In the genomic region with DNA sequence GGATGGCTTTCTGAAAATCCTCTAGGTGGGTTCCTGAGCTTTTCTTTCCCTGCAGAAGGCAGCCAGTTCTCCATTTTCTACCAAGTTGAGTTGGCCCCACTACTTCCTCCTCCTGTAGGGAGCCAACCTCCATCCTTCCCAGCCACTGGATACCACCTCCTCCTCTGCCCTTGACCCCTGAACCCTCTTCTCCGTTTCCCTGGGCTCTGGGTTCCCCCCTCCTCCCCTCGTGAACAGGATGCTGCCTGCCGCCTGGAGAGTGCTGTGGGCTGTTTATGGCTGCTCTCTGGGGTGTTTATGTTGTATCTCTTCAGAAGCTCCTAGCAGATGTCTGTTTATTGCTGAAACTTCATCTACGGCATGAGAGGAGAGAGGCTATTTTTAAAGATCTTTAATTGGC, we compare ENCODE assay signal across 8 cellular contexts. TPM values are rescaled to one million over a fixed set of nuclear protein-coding genes. Genes with fewer than 3 reads are reported as not detected.
DNase-seq lines count a peak whose midpoint lies in the region; ATAC-seq and TF ChIP-seq lines count a peak whose summit lies in the region.
"Had no signal": no experiment of that assay in that cellular context is flagged by ENCODE, and none has a peak within 500 bp of the region (broad histone marks: within the 10 kb centered on the region; RNA-seq: fewer than 3 reads in every experiment).

No MANE protein-coding gene starts in this region.

- H3K36me3 ChIP-seq in DND-41 (ENCODE audit: insufficient read depth, low read length): no peaks in the 10 kb centered on the region
- H3K36me3 ChIP-seq in neuronal stem cell (replicated peaks in 1 of 2; ENCODE audit: control insufficient read depth in 2 of 2, insufficient read depth in 2 of 2, low read length in 2 of 2): no peaks in the 10 kb centered on the region

- H3K9me3 Mint-ChIP-seq in progenitor cell of endocrine pancreas (ENCODE audit: low read depth): no peaks in the 10 kb centered on the region

- no peaks in the 10 kb centered on the region for H3K36me3 Mint-ChIP-seq in progenitor cell of endocrine pancreas (ENCODE audit: insufficient read depth)

- peaks cover 11% of the 10 kb centered on the region for H3K27me3 Mint-ChIP-seq in progenitor cell of endocrine pancreas

- H3K4me1 ChIP-seq in DND-41 (ENCODE audit: insufficient read depth, low read length) (no peaks in the 10 kb centered on the region), neuronal stem cell (ENCODE audit: control insufficient read depth in 2 of 2, insufficient read depth in 1 of 2, low read depth in 1 of 2, low read length in 2 of 2) (peaks cover 0 to 8% of the 10 kb centered on the region in 2 donors)

- H3K14ac ChIP-seq in neuronal stem cell (ENCODE audit: low read length): no peak overlapping the region

- H3K27me3 ChIP-seq in DND-41 (ENCODE audit: insufficient read depth, low read length, poor library complexity) (no peaks in the 10 kb centered on the region), neuronal stem cell (ENCODE audit: control insufficient read depth in 3 of 3, insufficient read depth in 3 of 3, low read depth in 1 of 3, low read length in 3 of 3) (peaks cover 0 to 26% (median 0%) of the 10 kb centered on the region in 3 experiments)

- peak; percentile 20; the same call in 1 of the 3 replicates for ATAC-seq in DND-41 (ENCODE audit: insufficient read depth, low read depth)

- H3K79me1 ChIP-seq in neuronal stem cell (ENCODE audit: low read depth, low read length): no peaks in the 10 kb centered on the region

- no peak overlapping the region for H3K23ac ChIP-seq in neuronal stem cell (ENCODE audit: low read depth, low read length, poor library complexity)

- no peak overlapping the region for H3K27ac Mint-ChIP-seq in progenitor cell of endocrine pancreas

- H2BK120ac ChIP-seq in neuronal stem cell (ENCODE audit: low read depth, low read length): no peak overlapping the region

- no peak overlapping the region for H2BK12ac ChIP-seq in neuronal stem cell (ENCODE audit: low read length)

- no CpG with 5 or more reads among the region's 4 CpGs for WGBS in neuronal stem cell (ENCODE audit: extremely low coverage in 2 of 2, insufficient read length in 2 of 2, insufficient replicate concordance in 1 of 2), 2 donors

- H3K9ac ChIP-seq in DND-41 (ENCODE audit: low read depth, low read length): no peak overlapping the region
- H3K9ac ChIP-seq in neuronal stem cell (ENCODE audit: low read depth, low read length, poor library complexity): no peak overlapping the region

- no peak overlapping the region for H2BK5ac ChIP-seq in neuronal stem cell (ENCODE audit: low read length)

- no peak overlapping the region for H4K91ac ChIP-seq in neuronal stem cell (ENCODE audit: low read depth, low read length, poor library complexity)

- H4K20me1 ChIP-seq in DND-41 (ENCODE audit: insufficient read depth, low read length): no peaks in the 10 kb centered on the region

- H3K4me2 ChIP-seq in DND-41 (ENCODE audit: insufficient read depth, low read length) (no peak overlapping the region), neuronal stem cell (ENCODE audit: insufficient read depth, low read length, poor library complexity, severe bottlenecking) (no peak overlapping the region)

- no peak overlapping the region for H2AFZ ChIP-seq in DND-41 (ENCODE audit: low read depth, low read length)
- peak overlapping the region; percentile 62 for H2AFZ ChIP-seq in neuronal stem cell (ENCODE audit: low read length)

- H4K8ac ChIP-seq in neuronal stem cell (ENCODE audit: low read depth, low read length): no peak overlapping the region

- H3K4me1 Mint-ChIP-seq in progenitor cell of endocrine pancreas (ENCODE audit: low read depth): peaks cover 11% of the 10 kb centered on the region

- H3K9me3 ChIP-seq in DND-41 (ENCODE audit: insufficient read depth, low read length, severe bottlenecking) (no peaks in the 10 kb centered on the region), neuronal stem cell (replicated peaks in 1 of 2; ENCODE audit: control insufficient read depth in 2 of 2, insufficient read depth in 1 of 2, low read depth in 1 of 2, low read length in 2 of 2) (no peaks in the 10 kb centered on the region)

- H3K18ac ChIP-seq in neuronal stem cell (ENCODE audit: low read length): no peak overlapping the region

- H3K79me2 ChIP-seq in DND-41 (ENCODE audit: insufficient read depth, low read length): no peaks in the 10 kb centered on the region

- no peak overlapping the region for H2AK5ac ChIP-seq in neuronal stem cell (ENCODE audit: low read depth, low read length)

- H3K4me3 Mint-ChIP-seq in progenitor cell of endocrine pancreas (ENCODE audit: low read depth): no peak overlapping the region

- H3K4me3 ChIP-seq in DND-41 (ENCODE audit: low read depth in 1 of 2, low read length in 2 of 2) (no peak overlapping the region), coronary artery (peak overlapping the region; percentile 39), neuronal stem cell (ENCODE audit: low read length in 2 of 2) (no peak overlapping the region)

- TF ChIP-seq CTCF in DND-41 (IDR thresholded peaks at IDR 0.05; ENCODE audit: borderline replicate concordance, extremely low read depth, low read length, poor library complexity, severe bottlenecking): no peak
- TF ChIP-seq CTCF in coronary artery (IDR thresholded peaks at IDR 0.05): no peak
- no peak for TF ChIP-seq CTCF in GM10266 (IDR thresholded peaks at IDR 0.05; ENCODE audit: control insufficient read depth, insufficient read depth, low read depth, missing control alignments)
- no peak for TF ChIP-seq CTCF in progenitor cell of endocrine pancreas (IDR thresholded peaks at IDR 0.05; ENCODE audit: unreplicated experiment)

- H2BK15ac ChIP-seq in neuronal stem cell (ENCODE audit: low read length): no peak overlapping the region

- no peak for DNase-seq in DND-41
- peak; percentile 62 for DNase-seq in MV-4-11 (lab: John Stamatoyannopoulos, UW)
- no peak for DNase-seq in coronary artery (ENCODE audit: low spot score)
- DNase-seq in neuronal stem cell (ENCODE audit: low spot score): no peak
- no peak for DNase-seq in GM10266 (ENCODE audit: extremely low spot score)
- DNase-seq in progenitor cell of endocrine pancreas (ENCODE audit: low spot score, unreplicated experiment): no peak
- no peak for DNase-seq in cerebellar cortex (ENCODE audit: low spot score)
- DNase-seq: stimulated activated CD4-positive, alpha-beta T cell treated with anti-CD3 and anti-CD28 coated beads, Interleukin-4, amount 100 ng/mL, for 24 hours had no signal

- H3K4ac ChIP-seq in neuronal stem cell (ENCODE audit: low read length): no peak overlapping the region

- H3K27ac ChIP-seq in DND-41 (ENCODE audit: low read length) (no peak overlapping the region), coronary artery (peak overlapping the region; percentile 83 to 96), neuronal stem cell (replicated peaks; ENCODE audit: low read length) (no peak overlapping the region)

RNA-seq across cellular contexts. Expression of a gene that starts 8.6 kb away (rescaled TPM):
- 0.36 TPM for polyA plus RNA-seq in neuronal stem cell (2013, experiment 1 of 2)
- 0.26 TPM for polyA plus RNA-seq in neuronal stem cell (2013, experiment 2 of 2)
- 8.3 and 10.0 TPM in 2 replicates for total RNA-seq in progenitor cell of endocrine pancreas

Comparison
In these comparisons a context has a peak if more than half of its experiments do, and no peak if none do; other contexts are left out.
1. H3K27ac ChIP-seq: peak in coronary artery (2 of 2); none in DND-41 (single experiment) and neuronal stem cell (single experiment).